Comparison of ENCODE assay signal across 1 cellular context in genomic region chr17:42275527-42276358, GRCh38.
TF ChIP-seq lines count a peak whose summit lies in the region.

No MANE protein-coding gene starts in this region.

TF ChIP-seq in K562, 482 proteins besides CTCF, POLR2A, EP300 and RAD21 (continued from another document and continues in another):
- TF ChIP-seq MTF1 (CRISPR knock-in tag; IDR thresholded peaks at IDR 0.05; ENCODE audit: borderline replicate concordance): no peak
- TF ChIP-seq ETS1 (conservative IDR thresholded peaks at IDR 0.05; ENCODE audit: control insufficient read depth, low read depth, low read length): peak; percentile 44; the same call in 1 of the 2 replicates
- no peak for TF ChIP-seq ZBTB5 (IDR thresholded peaks at IDR 0.05)
- TF ChIP-seq PHF21A (IDR thresholded peaks at IDR 0.05; ENCODE audit: borderline replicate concordance, low read depth): no peak
- no peak for TF ChIP-seq MBD2 (IDR thresholded peaks at IDR 0.05; ENCODE audit: borderline replicate concordance, low read depth)
- 0 out of 2 replicates have a peak, but pooled peaks have one; percentile 30 for TF ChIP-seq TCF7 (IDR thresholded peaks at IDR 0.05; ENCODE audit: borderline replicate concordance)
- no peak for TF ChIP-seq FOXA1 (IDR thresholded peaks at IDR 0.05; ENCODE audit: borderline replicate concordance)
- TF ChIP-seq CLOCK (CRISPR knock-in tag; IDR thresholded peaks at IDR 0.05; ENCODE audit: borderline replicate concordance): no peak
- TF ChIP-seq MIER1 (IDR thresholded peaks at IDR 0.05; ENCODE audit: low read depth): no peak
- no peak for TF ChIP-seq STAT6 (CRISPR knock-in tag; IDR thresholded peaks at IDR 0.05)
- TF ChIP-seq RBM34 (IDR thresholded peaks at IDR 0.05; ENCODE audit: borderline replicate concordance, insufficient read depth, low read length): no peak
- TF ChIP-seq NCOA1 (IDR thresholded peaks at IDR 0.05; ENCODE audit: low read depth): no peak
- TF ChIP-seq, protein P1, sequence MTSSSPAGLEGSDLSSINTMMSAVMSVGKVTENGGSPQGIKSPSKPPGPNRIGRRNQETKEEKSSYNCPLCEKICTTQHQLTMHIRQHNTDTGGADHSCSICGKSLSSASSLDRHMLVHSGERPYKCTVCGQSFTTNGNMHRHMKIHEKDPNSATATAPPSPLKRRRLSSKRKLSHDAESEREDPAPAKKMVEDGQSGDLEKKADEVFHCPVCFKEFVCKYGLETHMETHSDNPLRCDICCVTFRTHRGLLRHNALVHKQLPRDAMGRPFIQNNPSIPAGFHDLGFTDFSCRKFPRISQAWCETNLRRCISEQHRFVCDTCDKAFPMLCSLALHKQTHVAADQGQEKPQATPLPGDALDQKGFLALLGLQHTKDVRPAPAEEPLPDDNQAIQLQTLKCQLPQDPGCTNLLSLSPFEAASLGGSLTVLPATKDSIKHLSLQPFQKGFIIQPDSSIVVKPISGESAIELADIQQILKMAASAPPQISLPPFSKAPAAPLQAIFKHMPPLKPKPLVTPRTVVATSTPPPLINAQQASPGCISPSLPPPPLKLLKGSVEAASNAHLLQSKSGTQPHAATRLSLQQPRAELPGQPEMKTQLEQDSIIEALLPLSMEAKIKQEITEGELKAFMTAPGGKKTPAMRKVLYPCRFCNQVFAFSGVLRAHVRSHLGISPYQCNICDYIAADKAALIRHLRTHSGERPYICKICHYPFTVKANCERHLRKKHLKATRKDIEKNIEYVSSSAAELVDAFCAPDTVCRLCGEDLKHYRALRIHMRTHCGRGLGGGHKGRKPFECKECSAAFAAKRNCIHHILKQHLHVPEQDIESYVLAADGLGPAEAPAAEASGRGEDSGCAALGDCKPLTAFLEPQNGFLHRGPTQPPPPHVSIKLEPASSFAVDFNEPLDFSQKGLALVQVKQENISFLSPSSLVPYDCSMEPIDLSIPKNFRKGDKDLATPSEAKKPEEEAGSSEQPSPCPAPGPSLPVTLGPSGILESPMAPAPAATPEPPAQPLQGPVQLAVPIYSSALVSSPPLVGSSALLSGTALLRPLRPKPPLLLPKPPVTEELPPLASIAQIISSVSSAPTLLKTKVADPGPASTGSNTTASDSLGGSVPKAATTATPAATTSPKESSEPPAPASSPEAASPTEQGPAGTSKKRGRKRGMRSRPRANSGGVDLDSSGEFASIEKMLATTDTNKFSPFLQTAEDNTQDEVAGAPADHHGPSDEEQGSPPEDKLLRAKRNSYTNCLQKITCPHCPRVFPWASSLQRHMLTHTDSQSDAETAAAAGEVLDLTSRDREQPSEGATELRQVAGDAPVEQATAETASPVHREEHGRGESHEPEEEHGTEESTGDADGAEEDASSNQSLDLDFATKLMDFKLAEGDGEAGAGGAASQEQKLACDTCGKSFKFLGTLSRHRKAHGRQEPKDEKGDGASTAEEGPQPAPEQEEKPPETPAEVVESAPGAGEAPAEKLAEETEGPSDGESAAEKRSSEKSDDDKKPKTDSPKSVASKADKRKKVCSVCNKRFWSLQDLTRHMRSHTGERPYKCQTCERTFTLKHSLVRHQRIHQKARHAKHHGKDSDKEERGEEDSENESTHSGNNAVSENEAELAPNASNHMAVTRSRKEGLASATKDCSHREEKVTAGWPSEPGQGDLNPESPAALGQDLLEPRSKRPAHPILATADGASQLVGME (CRISPR knock-in tag; IDR thresholded peaks at IDR 0.05): no peak; the same call in 1 of the 2 replicates
- TF ChIP-seq HMGN3 (IDR thresholded peaks at IDR 0.05; ENCODE audit: borderline replicate concordance, extremely low read depth, insufficient read length, low read depth, low read length): peak; percentile 2
- peak; percentile 86 for TF ChIP-seq PML (IDR thresholded peaks at IDR 0.05; ENCODE audit: low read length)
- peak; percentile 40 for TF ChIP-seq NCOR1 (IDR thresholded peaks at IDR 0.05)
- no peak for TF ChIP-seq MCM7 (IDR thresholded peaks at IDR 0.05)
- TF ChIP-seq, protein P2, sequence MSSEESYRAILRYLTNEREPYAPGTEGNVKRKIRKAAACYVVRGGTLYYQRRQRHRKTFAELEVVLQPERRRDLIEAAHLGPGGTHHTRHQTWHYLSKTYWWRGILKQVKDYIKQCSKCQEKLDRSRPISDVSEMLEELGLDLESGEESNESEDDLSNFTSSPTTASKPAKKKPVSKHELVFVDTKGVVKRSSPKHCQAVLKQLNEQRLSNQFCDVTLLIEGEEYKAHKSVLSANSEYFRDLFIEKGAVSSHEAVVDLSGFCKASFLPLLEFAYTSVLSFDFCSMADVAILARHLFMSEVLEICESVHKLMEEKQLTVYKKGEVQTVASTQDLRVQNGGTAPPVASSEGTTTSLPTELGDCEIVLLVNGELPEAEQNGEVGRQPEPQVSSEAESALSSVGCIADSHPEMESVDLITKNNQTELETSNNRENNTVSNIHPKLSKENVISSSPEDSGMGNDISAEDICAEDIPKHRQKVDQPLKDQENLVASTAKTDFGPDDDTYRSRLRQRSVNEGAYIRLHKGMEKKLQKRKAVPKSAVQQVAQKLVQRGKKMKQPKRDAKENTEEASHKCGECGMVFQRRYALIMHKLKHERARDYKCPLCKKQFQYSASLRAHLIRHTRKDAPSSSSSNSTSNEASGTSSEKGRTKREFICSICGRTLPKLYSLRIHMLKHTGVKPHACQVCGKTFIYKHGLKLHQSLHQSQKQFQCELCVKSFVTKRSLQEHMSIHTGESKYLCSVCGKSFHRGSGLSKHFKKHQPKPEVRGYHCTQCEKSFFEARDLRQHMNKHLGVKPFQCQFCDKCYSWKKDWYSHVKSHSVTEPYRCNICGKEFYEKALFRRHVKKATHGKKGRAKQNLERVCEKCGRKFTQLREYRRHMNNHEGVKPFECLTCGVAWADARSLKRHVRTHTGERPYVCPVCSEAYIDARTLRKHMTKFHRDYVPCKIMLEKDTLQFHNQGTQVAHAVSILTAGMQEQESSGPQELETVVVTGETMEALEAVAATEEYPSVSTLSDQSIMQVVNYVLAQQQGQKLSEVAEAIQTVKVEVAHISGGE (CRISPR knock-in tag; IDR thresholded peaks at IDR 0.05): peak in 1 of 3 experiments; percentile 31; a peak in 1 of 6 replicates
- no peak for TF ChIP-seq ETV6 (IDR thresholded peaks at IDR 0.05; ENCODE audit: borderline replicate concordance in 1 of 2, low read depth in 2 of 2, low read length in 1 of 2)
- TF ChIP-seq ETV6 (CRISPR knock-in tag; IDR thresholded peaks at IDR 0.05; ENCODE audit: borderline replicate concordance): no peak
- TF ChIP-seq, protein P3, sequence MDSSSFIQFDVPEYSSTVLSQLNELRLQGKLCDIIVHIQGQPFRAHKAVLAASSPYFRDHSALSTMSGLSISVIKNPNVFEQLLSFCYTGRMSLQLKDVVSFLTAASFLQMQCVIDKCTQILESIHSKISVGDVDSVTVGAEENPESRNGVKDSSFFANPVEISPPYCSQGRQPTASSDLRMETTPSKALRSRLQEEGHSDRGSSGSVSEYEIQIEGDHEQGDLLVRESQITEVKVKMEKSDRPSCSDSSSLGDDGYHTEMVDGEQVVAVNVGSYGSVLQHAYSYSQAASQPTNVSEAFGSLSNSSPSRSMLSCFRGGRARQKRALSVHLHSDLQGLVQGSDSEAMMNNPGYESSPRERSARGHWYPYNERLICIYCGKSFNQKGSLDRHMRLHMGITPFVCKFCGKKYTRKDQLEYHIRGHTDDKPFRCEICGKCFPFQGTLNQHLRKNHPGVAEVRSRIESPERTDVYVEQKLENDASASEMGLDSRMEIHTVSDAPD (CRISPR knock-in tag; IDR thresholded peaks at IDR 0.05): no peak
- no peak for TF ChIP-seq SAFB (IDR thresholded peaks at IDR 0.05; ENCODE audit: borderline replicate concordance, low read depth, low read length)
- TF ChIP-seq, protein P4, sequence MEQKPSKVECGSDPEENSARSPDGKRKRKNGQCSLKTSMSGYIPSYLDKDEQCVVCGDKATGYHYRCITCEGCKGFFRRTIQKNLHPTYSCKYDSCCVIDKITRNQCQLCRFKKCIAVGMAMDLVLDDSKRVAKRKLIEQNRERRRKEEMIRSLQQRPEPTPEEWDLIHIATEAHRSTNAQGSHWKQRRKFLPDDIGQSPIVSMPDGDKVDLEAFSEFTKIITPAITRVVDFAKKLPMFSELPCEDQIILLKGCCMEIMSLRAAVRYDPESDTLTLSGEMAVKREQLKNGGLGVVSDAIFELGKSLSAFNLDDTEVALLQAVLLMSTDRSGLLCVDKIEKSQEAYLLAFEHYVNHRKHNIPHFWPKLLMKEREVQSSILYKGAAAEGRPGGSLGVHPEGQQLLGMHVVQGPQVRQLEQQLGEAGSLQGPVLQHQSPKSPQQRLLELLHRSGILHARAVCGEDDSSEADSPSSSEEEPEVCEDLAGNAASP (IDR thresholded peaks at IDR 0.05): no peak
- TF ChIP-seq ZNF551 (CRISPR knock-in tag; IDR thresholded peaks at IDR 0.05): no peak
- no peak for TF ChIP-seq KDM5B (IDR thresholded peaks at IDR 0.05; ENCODE audit: insufficient replicate concordance, low read depth, low read length)
- no peak for TF ChIP-seq SIX5 (IDR thresholded peaks at IDR 0.05; ENCODE audit: borderline replicate concordance in 1 of 2, insufficient read depth in 1 of 2, low read depth in 1 of 2, low read length in 2 of 2)
- peak; percentile 74 to 95; a peak in 3 of 4 replicates for TF ChIP-seq SRF (CRISPR knock-in tag; IDR thresholded peaks at IDR 0.05)
- no peak for TF ChIP-seq SIN3B (IDR thresholded peaks at IDR 0.05; ENCODE audit: low read depth)
- TF ChIP-seq KHSRP (IDR thresholded peaks at IDR 0.05): no peak
- TF ChIP-seq SLC30A9 (CRISPR knock-in tag; IDR thresholded peaks at IDR 0.05): no peak
- no peak for TF ChIP-seq PTBP1 (IDR thresholded peaks at IDR 0.05; ENCODE audit: low read depth, low read length)
- TF ChIP-seq SP2 (IDR thresholded peaks at IDR 0.05; ENCODE audit: extremely low read depth, low read depth, low read length, poor library complexity, severe bottlenecking): no peak
- TF ChIP-seq U2AF1 (optimal IDR thresholded peaks at IDR 0.05; ENCODE audit: low read depth, low read length): no peak
- peak; percentile 3 for TF ChIP-seq FIP1L1 (IDR thresholded peaks at IDR 0.05; ENCODE audit: low read depth, low read length, poor library complexity, severe bottlenecking)
